In genomic region chr6:107613980-107614379, GRCh38 we compare ENCODE assay signal across 18 cellular contexts.
A peak's percentile ranks its signal among the peaks of the same experiment; 100 is the strongest.
DNase-seq lines count a peak whose midpoint lies in the region; ATAC-seq, FAIRE-seq and TF ChIP-seq lines count a peak whose summit lies in the region.
"Had no signal": no experiment of that assay in that cellular context is flagged by ENCODE, and none has a peak within 500 bp of the region (broad histone marks: within the 10 kb centered on the region; RNA-seq: fewer than 3 reads in every experiment).

No MANE protein-coding gene starts in this region.

- no peaks in the 10 kb centered on the region for H3K36me3 ChIP-seq in Karpas-422 (ENCODE audit: insufficient read depth, low read length)
- no peaks in the 10 kb centered on the region for H3K36me3 ChIP-seq in H1 (ENCODE audit: control insufficient read depth in 2 of 4, insufficient read depth in 4 of 4, low read length in 3 of 4)

- peak overlapping the region; percentile 34 for H3K27ac Mint-ChIP-seq in T-helper 17 cell
- H3K27ac Mint-ChIP-seq: CD4-positive, alpha-beta memory T cell had no signal

- H2AK5ac ChIP-seq in H1 (ENCODE audit: low read depth, low read length) = peak overlapping the region; percentile 92

- WGBS in H1 (ENCODE audit: extremely low coverage in 1 of 2, insufficient coverage in 1 of 2, insufficient read length in 1 of 2, insufficient replicate concordance in 2 of 2, low coverage in 1 of 2, low lambda C conversion rate in 2 of 2, missing lambda C conversion rate in 1 of 2), 2 experiments = 95% methylated on average over 4 of the region's 4 CpGs; no CpG with 5 or more reads in 1 of the 2 experiments

- H3K9ac ChIP-seq in Karpas-422 (ENCODE audit: low read length) = no peak overlapping the region
- H3K9ac ChIP-seq in H1 (replicated peaks in 1 of 4; ENCODE audit: extremely low read depth in 1 of 4, low read depth in 3 of 4, low read length in 3 of 4) = no peak overlapping the region

- POLR2A ChIA-PET in H1 (lab: Charles Lee; ENCODE audit: partially characterized antibody) = no interaction called here

- no peak overlapping the region for H2BK120ac ChIP-seq in H1 (replicated peaks; ENCODE audit: low read depth, low read length)

- H3K27me3 Mint-ChIP-seq in T-helper 17 cell = peaks cover 29% of the 10 kb centered on the region

- peaks cover 5% of the 10 kb centered on the region for H3K4me1 Mint-ChIP-seq in T-helper 17 cell

- ATAC-seq in T-helper 17 cell = no peak

- DNase-seq in Karpas-422 = no peak
- no peak for DNase-seq in T-helper 17 cell
- no peak for DNase-seq in H1 (ENCODE audit: low read depth in 1 of 2, low spot score in 2 of 2)
- DNase-seq in KG1 (lab: John Stamatoyannopoulos, UW) = no peak
- no peak for DNase-seq in activated CD4-positive, alpha-beta T cell treated with anti-CD3 and anti-CD28 coated beads, Interleukin-2, amount 50 U/mL, for 48 hours
- no peak for DNase-seq in cortex of kidney (lab: John Stamatoyannopoulos, UW)
- DNase-seq: C1 segment of cervical spinal cord; Calu3; CD4-positive, alpha-beta memory T cell; COR-L47; DMS53; DMS79 treated with DMSO at 0.1 percent for 48 hours; GF-D8; GOT3; H7; HCEC 1CT had no signal

- no peak overlapping the region for H2BK20ac ChIP-seq in H1 (ENCODE audit: low read length)

- H3K79me2 ChIP-seq in Karpas-422 (ENCODE audit: low read length) = peaks cover 95% of the 10 kb centered on the region
- no peaks in the 10 kb centered on the region for H3K79me2 ChIP-seq in H1 (ENCODE audit: control insufficient read depth in 1 of 2, insufficient read depth in 2 of 2, low read length in 2 of 2)

- no peak overlapping the region for H3K4ac ChIP-seq in H1 (replicated peaks; ENCODE audit: insufficient read length, low read depth, low read length)

- no peak overlapping the region for H3K4me2 ChIP-seq in Karpas-422 (ENCODE audit: low read depth, low read length, poor library complexity, severe bottlenecking)
- H3K4me2 ChIP-seq in H1 (ENCODE audit: insufficient read depth in 1 of 2, low read depth in 2 of 2, low read length in 2 of 2) = no peak overlapping the region

- peak overlapping the region; percentile 26 for H4K91ac ChIP-seq in H1 (replicated peaks; ENCODE audit: insufficient read length, low read length)

- peaks cover 5% of the 10 kb centered on the region for H3K36me3 Mint-ChIP-seq in T-helper 17 cell (ENCODE audit: low read depth)
- H3K36me3 Mint-ChIP-seq: CD4-positive, alpha-beta memory T cell had no signal

- H3K4me3 ChIP-seq in Karpas-422 (ENCODE audit: low read length) (no peak overlapping the region), H1 (ENCODE audit: extremely low read depth in 1 of 4, insufficient read depth in 2 of 4, low read depth in 3 of 4, low read length in 4 of 4) (no peak overlapping the region)

- 0 out of 2 replicates have a peak overlapping the region, but pooled peaks have one; percentile 24 for H3K27ac ChIP-seq in Karpas-422 (ENCODE audit: low read length)
- H3K27ac ChIP-seq in H1 (ENCODE audit: low read depth, low read length) = no peak overlapping the region

- H3K27me3 ChIP-seq in Karpas-422 (ENCODE audit: low read length) (no peaks in the 10 kb centered on the region), H1 (replicated peaks in 1 of 4; ENCODE audit: control insufficient read depth in 3 of 4, extremely low read depth in 1 of 4, insufficient read depth in 3 of 4, low read length in 3 of 4) (no peaks in the 10 kb centered on the region; a peak in 1 of 7 replicates)

- TF ChIP-seq EP300 in H1 (IDR thresholded peaks at IDR 0.05; ENCODE audit: borderline replicate concordance in 1 of 2, low read depth in 2 of 2, low read length in 2 of 2) = no peak

- H3K18ac ChIP-seq in H1 (ENCODE audit: extremely low read depth, low read length) = no peak overlapping the region

- H3K56ac ChIP-seq in H1 (replicated peaks; ENCODE audit: insufficient read length, low read depth, low read length) = no peak overlapping the region

- H2AFZ ChIP-seq in Karpas-422 (ENCODE audit: low read length) (no peak overlapping the region), H1 (ENCODE audit: low read length) (no peak overlapping the region)

- H3K4me3 Mint-ChIP-seq in T-helper 17 cell = no peak overlapping the region
- H3K4me3 Mint-ChIP-seq: CD4-positive, alpha-beta memory T cell had no signal

- no peaks in the 10 kb centered on the region for H3K79me1 ChIP-seq in H1 (ENCODE audit: low read depth, low read length)

- H3K14ac ChIP-seq in H1 (ENCODE audit: insufficient read length) = no peak overlapping the region

- TF ChIP-seq RAD21 in H1 (IDR thresholded peaks at IDR 0.05 in 1 of 2, conservative IDR thresholded peaks at IDR 0.05 in 1 of 2; ENCODE audit: low read depth in 2 of 2, low read length in 2 of 2) = no peak

- no peak for TF ChIP-seq POLR2A in H1 (IDR thresholded peaks at IDR 0.05; ENCODE audit: control extremely low read depth in 1 of 2, low read depth in 2 of 2, low read length in 2 of 2)

- no peak for TF ChIP-seq CTCF in H1 (IDR thresholded peaks at IDR 0.05; ENCODE audit: control extremely low read depth in 1 of 3, insufficient read depth in 1 of 3, low read depth in 1 of 3, low read length in 3 of 3)

- H3K4me1 ChIP-seq in Karpas-422 (ENCODE audit: low read length) (peaks cover 54% of the 10 kb centered on the region), H1 (replicated peaks in 1 of 4; ENCODE audit: control insufficient read depth in 3 of 4, insufficient read depth in 4 of 4, low read length in 3 of 4) (peaks cover 13 to 51% (median 40%) of the 10 kb centered on the region in 4 experiments)

- no peak overlapping the region for H4K8ac ChIP-seq in H1 (ENCODE audit: extremely low read depth, insufficient read depth, low read length)

- H3K23ac ChIP-seq in H1 (ENCODE audit: insufficient read length) = no peak overlapping the region

- FAIRE-seq in H1 (lab: Jason Lieb, UNC) = no peak
- FAIRE-seq: GM12891, GM18507 had no signal

- H2BK15ac ChIP-seq in H1 (ENCODE audit: low read length) = peak overlapping the region; percentile 84

- CTCF ChIA-PET in H1 (lab: Charles Lee; ENCODE audit: partially characterized antibody) = interaction anchor here (1.5 kb wide), 1 partner anchor 9 kb away, joined by 4 read pairs; no protein-coding TSS in a partner anchor

- H2BK5ac ChIP-seq in H1 (ENCODE audit: low read depth, low read length) = peak overlapping the region; percentile 22; the same call in 1 of the 2 replicates

- no peaks in the 10 kb centered on the region for H3K23me2 ChIP-seq in H1 (ENCODE audit: low read depth, low read length)

- H4K5ac ChIP-seq in H1 (ENCODE audit: insufficient read length, low read depth, low read length) = no peak overlapping the region

- no peaks in the 10 kb centered on the region for H4K20me1 ChIP-seq in Karpas-422 (ENCODE audit: insufficient read depth, low read depth, low read length)
- H4K20me1 ChIP-seq in H1 (replicated peaks in 1 of 2; ENCODE audit: control insufficient read depth in 1 of 2, insufficient read depth in 2 of 2, low read length in 2 of 2) = peaks cover 0 to 2% of the 10 kb centered on the region in 2 experiments

- H2BK12ac ChIP-seq in H1 (ENCODE audit: low read depth, low read length) = no peak overlapping the region

- H3K9me3 ChIP-seq in Karpas-422 (ENCODE audit: low read length) = no peaks in the 10 kb centered on the region
- no peaks in the 10 kb centered on the region for H3K9me3 ChIP-seq in T-helper 17 cell (ENCODE audit: control insufficient read depth, low read length, poor library complexity, severe bottlenecking)
- no peaks in the 10 kb centered on the region for H3K9me3 ChIP-seq in H1 (ENCODE audit: insufficient read depth in 2 of 2, low read depth in 1 of 2, low read length in 1 of 2)

- H3K9me2 ChIP-seq in Karpas-422 (replicated peaks; ENCODE audit: insufficient read depth, low read length) = no peaks in the 10 kb centered on the region

TF ChIP-seq in H1, 55 proteins besides CTCF, POLR2A, EP300 and RAD21:
- TF ChIP-seq NANOG (IDR thresholded peaks at IDR 0.05; ENCODE audit: insufficient read depth, low read depth, low read length, poor library complexity, severe bottlenecking) (no peak), JUND (IDR thresholded peaks at IDR 0.05; ENCODE audit: low read length) (no peak), POLR2AphosphoS5 (IDR thresholded peaks at IDR 0.05; ENCODE audit: low read depth, low read length) (no peak), ZNF274 (IDR thresholded peaks at IDR 0.05; ENCODE audit: borderline replicate concordance, extremely low read depth, low read length) (no peak)
